In genomic region chr14:70788893-70789292, GRCh38 we compare ENCODE assay signal across 18 cellular contexts.
"Had no signal": no experiment of that assay in that cellular context is flagged by ENCODE, and none has a peak within 500 bp of the region (broad histone marks: within the 10 kb centered on the region; RNA-seq: fewer than 3 reads in every experiment).

No MANE protein-coding gene starts in this region.

- H3K27ac ChIP-seq: heart left ventricle, right atrium auricular region, spleen, testis, upper lobe of right lung had no signal

- H3K36me3 ChIP-seq: heart left ventricle, right atrium auricular region, upper lobe of right lung had no signal

- ATAC-seq: activated naive CD8-positive, alpha-beta T cell treated with anti-CD3 and anti-CD28 coated beads, Interleukin-2, amount 50 U/mL, for 24 hours; activated T-helper 17 cell treated with anti-CD3 and anti-CD28 coated beads, Interleukin-2, amount 50 U/mL, for 72 hours; heart left ventricle; left cardiac atrium; naive thymus-derived CD8-positive, alpha-beta T cell; stimulated activated naive CD8-positive, alpha-beta T cell treated with anti-CD3 and anti-CD28 coated beads, Interleukin-15, amount 100 ng/mL, for 72 hours; T-cell; upper lobe of right lung had no signal

- H3K27me3 ChIP-seq: right atrium auricular region, spleen, testis, upper lobe of right lung had no signal

- H3K4me1 ChIP-seq: heart left ventricle, right atrium auricular region had no signal

- H3K4me3 ChIP-seq: heart left ventricle, lung, right atrium auricular region, spleen, testis, upper lobe of right lung had no signal

- H3K9me3 ChIP-seq: heart left ventricle, right atrium auricular region, spleen, testis, upper lobe of right lung had no signal

- DNase-seq: activated CD4-positive, alpha-beta T cell treated with anti-CD3 and anti-CD28 coated beads, Interleukin-2, amount 50 U/mL, for 48 hours; activated naive CD4-positive, alpha-beta T cell treated with Interleukin-2 at 50 U/mL for 16 hours; activated naive CD8-positive, alpha-beta T cell treated with anti-CD3 and anti-CD28 coated beads, Interleukin-2, amount 50 U/mL, for 24 hours; aorta; heart left ventricle; midbrain; naive thymus-derived CD8-positive, alpha-beta T cell; posterior cingulate gyrus; spleen; stimulated activated naive CD8-positive, alpha-beta T cell treated with anti-CD3 and anti-CD28 coated beads, Interleukin-15, amount 100 ng/mL, for 72 hours; T-cell; T-helper 9 cell had no signal
